8 cellular contexts compared by ENCODE assay signal in the genomic region with DNA sequence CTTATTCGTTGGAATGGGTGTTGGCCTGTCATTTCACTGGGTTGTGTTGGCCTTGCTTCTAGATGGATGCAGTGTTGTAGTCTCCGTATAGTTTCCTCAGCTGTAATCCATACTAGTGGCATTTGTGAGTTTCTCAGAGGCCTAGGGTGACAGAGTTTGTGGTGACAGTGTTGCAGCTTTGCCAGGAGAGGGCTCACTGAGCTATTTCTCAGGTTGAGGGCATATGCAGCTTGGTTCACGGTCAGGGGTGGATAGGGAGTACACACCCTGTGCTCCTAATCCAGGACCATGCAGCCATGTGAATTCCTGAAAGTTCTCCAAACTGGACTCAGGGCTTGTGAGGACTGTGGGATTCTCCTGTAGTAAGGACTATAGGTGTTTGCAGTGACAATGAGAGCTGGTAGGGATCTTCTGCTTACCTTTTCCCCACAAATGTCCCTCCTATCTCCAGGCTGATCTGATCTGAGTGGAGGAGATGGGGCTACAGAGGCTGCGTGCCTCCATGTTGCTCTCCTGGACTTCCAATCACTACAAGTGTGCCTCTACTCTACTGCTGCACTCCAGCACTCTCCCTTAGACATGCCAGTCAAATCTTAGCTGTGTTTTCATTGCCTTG.
DNase-seq lines count a peak whose midpoint lies in the region; ATAC-seq, FAIRE-seq and TF ChIP-seq lines count a peak whose summit lies in the region.

No MANE protein-coding gene starts in this region.

- H3K9me3 ChIP-seq in mucosa of descending colon = no peaks in the 10 kb centered on the region

- TF ChIP-seq CTCF in mucosa of descending colon (IDR thresholded peaks at IDR 0.05) = no peak

- DNase-seq in NCI-H748 (lab: John Stamatoyannopoulos, UW; ENCODE audit: unreplicated experiment) = peak; percentile 58
- no peak for DNase-seq in NCI-H748 treated with DMSO at 0.1 percent for 48 hours (lab: John Stamatoyannopoulos, UW)
- DNase-seq in H54 (ENCODE audit: insufficient read length, low spot score) = peak; percentile 30
- DNase-seq in NCI-H1092 (lab: John Stamatoyannopoulos, UW) = peak; percentile 5
- peak; percentile 63 for DNase-seq in amniotic epithelial cell (ENCODE audit: low read depth)
- DNase-seq in mucosa of descending colon = peak in 1 of 3 donors; percentile 32
- no peak for DNase-seq in NCI-H128 (lab: John Stamatoyannopoulos, UW; ENCODE audit: unreplicated experiment)

- FAIRE-seq in H54 (lab: Jason Lieb, UNC) = peak; percentile 70

- H3K4me1 ChIP-seq in mucosa of descending colon (ENCODE audit: low read depth) = no peaks in the 10 kb centered on the region

- intact Hi-C loops in mucosa of descending colon (cut with DNase I, micrococcal nuclease) = no loop called here

- no peak for TF ChIP-seq POLR2A in H54 (IDR thresholded peaks at IDR 0.05; ENCODE audit: low read depth, low read length)
- TF ChIP-seq POLR2A in GM18505 (IDR thresholded peaks at IDR 0.05; ENCODE audit: borderline replicate concordance, extremely low read depth, insufficient read depth, insufficient read length) = no peak

- H3K36me3 ChIP-seq in mucosa of descending colon (ENCODE audit: low read depth) = no peaks in the 10 kb centered on the region

- H3K4me3 ChIP-seq in mucosa of descending colon = no peak overlapping the region

- ATAC-seq in mucosa of descending colon (peak; percentile 92), GM18505 (IDR thresholded peaks at IDR 0.05; ENCODE audit: unreplicated experiment) (no peak)

Comparison
In these comparisons a context has a peak if more than half of its experiments do, and no peak if none do; other contexts are left out.
1. DNase-seq: peak in NCI-H748 (single experiment), H54 (single experiment), NCI-H1092 (single experiment) and amniotic epithelial cell (single experiment); none in NCI-H748 treated with DMSO at 0.1 percent for 48 hours (single experiment) and NCI-H128 (single experiment).